ENCODE assay signal across 25 cellular contexts in the genomic region with DNA sequence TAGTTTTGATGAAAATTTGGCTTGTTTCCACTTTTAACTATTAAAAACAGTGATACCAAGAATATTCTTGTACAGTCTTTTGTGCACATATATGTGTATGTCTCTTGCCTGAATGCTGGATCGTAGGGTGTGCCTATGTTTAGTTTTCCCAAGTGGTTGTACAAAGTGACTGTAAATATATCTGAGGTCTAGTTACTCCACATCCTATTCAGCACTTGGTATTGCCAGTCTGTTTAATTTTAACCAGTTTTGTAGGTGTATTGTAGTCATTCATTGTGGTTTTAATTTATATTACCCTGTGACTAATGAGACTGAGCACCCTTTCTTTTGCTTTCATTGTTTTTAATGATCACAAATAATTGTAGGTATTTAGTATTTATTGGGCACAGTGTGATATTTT.
"Had no signal": no experiment of that assay in that cellular context is flagged by ENCODE, and none has a peak within 500 bp of the region (broad histone marks: within the 10 kb centered on the region; RNA-seq: fewer than 3 reads in every experiment).

No MANE protein-coding gene starts in this region.

- FAIRE-seq: endothelial cell of umbilical vein had no signal

- H3K36me3 ChIP-seq: esophagus muscularis mucosa, prostate gland, spleen, thoracic aorta, tibial nerve, upper lobe of left lung, uterus had no signal

- H3K4me3 ChIP-seq: coronary artery, esophagus muscularis mucosa, prostate gland, skin epidermis, spleen, thoracic aorta, tibial nerve, upper lobe of left lung, uterus had no signal

- H3K27ac ChIP-seq: coronary artery, esophagus muscularis mucosa, prostate gland, skin epidermis, spleen, thoracic aorta, tibial nerve, upper lobe of left lung, uterus had no signal

- DNase-seq: dermis blood vessel endothelial cell; effector memory CD4-positive, alpha-beta T cell; foreskin melanocyte; hypothalamus; immature natural killer cell; islet precursor cell; kidney glomerular epithelial cell; mesendoderm; midbrain; naive thymus-derived CD8-positive, alpha-beta T cell; nephron progenitor cell; nucleus accumbens; right cardiac atrium; spleen; stimulated activated naive B cell treated with anti-CD40 and anti-IgM and Interleukin-4, amounts not matched to agents 10 μg/mL and 1 μg/mL and 100 μg/mL, for 72 hours; upper lobe of left lung; uterus had no signal

- ATAC-seq: left lobe of liver; naive thymus-derived CD8-positive, alpha-beta T cell; right cardiac atrium; stimulated activated naive B cell treated with anti-CD40 and anti-IgM and Interleukin-4, amounts not matched to agents 10 μg/mL and 1 μg/mL and 100 μg/mL, for 72 hours had no signal

- H3K4me1 ChIP-seq: prostate gland, tibial nerve, uterus had no signal

- H3K9me3 ChIP-seq: prostate gland had no signal

- H3K27me3 ChIP-seq: esophagus muscularis mucosa, spleen, tibial nerve, upper lobe of left lung, uterus had no signal
